In the genomic region with DNA sequence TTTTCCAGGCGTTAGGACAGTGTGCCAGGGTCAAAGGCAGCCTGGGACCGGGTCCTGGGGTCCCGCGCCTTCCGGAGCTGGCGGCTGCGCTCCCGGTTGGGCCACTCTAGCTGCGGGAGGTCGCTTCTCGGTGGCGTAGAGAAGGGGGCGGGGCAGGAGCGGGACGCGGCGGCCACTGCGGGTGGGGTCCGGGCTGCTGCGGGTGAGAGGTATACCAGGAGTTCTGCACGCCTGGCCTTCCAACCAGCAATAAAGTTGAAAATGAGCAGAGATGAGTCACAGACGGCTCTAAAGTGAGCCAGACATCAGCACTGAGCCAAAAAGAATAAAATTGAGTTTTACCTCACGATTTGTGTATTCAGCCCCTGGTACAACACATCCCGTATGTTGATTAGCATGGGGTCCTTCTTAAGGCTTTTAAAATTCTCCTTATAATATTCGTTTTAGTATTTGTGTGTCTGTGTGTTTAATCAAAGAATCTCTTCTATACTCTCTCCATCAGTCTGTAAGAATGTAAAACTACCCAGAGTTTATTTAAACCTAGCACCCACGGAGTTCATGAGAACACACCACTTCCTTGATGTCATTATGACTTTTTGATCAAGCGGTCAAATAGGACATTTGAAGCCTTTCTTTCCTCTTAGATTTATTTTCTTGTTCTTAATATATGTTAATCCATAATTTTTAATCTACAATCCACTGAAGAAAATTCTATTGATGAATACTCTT, we compare ENCODE assay signal across 7 cellular contexts. TPM values are rescaled to one million over a fixed set of nuclear protein-coding genes. Genes with fewer than 3 reads are reported as not detected.
DNase-seq lines count a peak whose midpoint lies in the region; ATAC-seq, FAIRE-seq and TF ChIP-seq lines count a peak whose summit lies in the region.

A gene (minus strand): TSS at position 108 of the 729 bp plus-strand sequence. CDS start 107 bp downstream, at position 1.

- TF ChIP-seq RAD21 in HCT116 (IDR thresholded peaks at IDR 0.05; ENCODE audit: low read depth), result no peak

- no peaks in the 10 kb centered on the region for H3K4me1 Mint-ChIP-seq in astrocyte (ENCODE audit: low read depth, unreplicated experiment)

- peak within 1 kb of the TSS; percentile 23 for H3K4me3 Mint-ChIP-seq in astrocyte (ENCODE audit: unreplicated experiment)

- H3K9me3 ChIP-seq in HCT116 (ENCODE audit: control insufficient read depth in 1 of 2, insufficient read depth in 1 of 2, low read depth in 1 of 2, low read length in 2 of 2) (no peaks in the 10 kb centered on the region), astrocyte (ENCODE audit: insufficient read depth, low read depth, low read length) (no peaks in the 10 kb centered on the region), iPS-15b (ENCODE audit: control insufficient read depth, insufficient read depth, low read length) (no peaks in the 10 kb centered on the region)

- 0 out of 2 replicates have a peak within 1 kb of the TSS, but pooled peaks have one; percentile 11 for H3K9ac ChIP-seq in HCT116 (ENCODE audit: low read length)
- peak within 1 kb of the TSS; percentile 50 for H3K9ac ChIP-seq in astrocyte (ENCODE audit: low read length)
- H3K9ac ChIP-seq in iPS-15b (ENCODE audit: low read depth, low read length), result no peak within 1 kb of the TSS

- CTCF ChIA-PET in HCT116 (lab: Charles Lee), result no interaction called here

- H3K4me3 ChIP-seq in HCT116 (replicated peaks in 1 of 2; ENCODE audit: low read depth in 1 of 2, low read length in 2 of 2) (peak within 1 kb of the TSS; percentile 39 to 49), astrocyte (ENCODE audit: insufficient read depth, low read depth, low read length) (peak within 1 kb of the TSS; percentile 47), iPS-15b (ENCODE audit: low read depth, low read length) (peak within 1 kb of the TSS; percentile 70), skin epidermis (peak within 1 kb of the TSS; percentile 19 to 53 (median 38))

- H3K27ac Mint-ChIP-seq in astrocyte (ENCODE audit: unreplicated experiment), result no peak within 1 kb of the TSS

- peaks cover 3% of the 10 kb centered on the region for H3K9me3 Mint-ChIP-seq in astrocyte (ENCODE audit: unreplicated experiment)

- RAD21 ChIA-PET in HCT116 (lab: Charles Lee; ENCODE audit: low non-redundant PET in 1 of 2, low total read pairs in 2 of 2, uncharacterized antibody in 2 of 2, unreplicated experiment in 2 of 2), result no interaction called here

- H3K4me2 ChIP-seq in HCT116 (ENCODE audit: low read length), result peak within 1 kb of the TSS; percentile 59
- peak within 1 kb of the TSS; percentile 84 for H3K4me2 ChIP-seq in astrocyte (ENCODE audit: low read length)

- no peaks in the 10 kb centered on the region for H3K79me2 ChIP-seq in HCT116 (ENCODE audit: insufficient read depth, low read length)
- no peaks in the 10 kb centered on the region for H3K79me2 ChIP-seq in astrocyte (ENCODE audit: insufficient read depth, low read length)

- no peaks in the 10 kb centered on the region for H3K27me3 Mint-ChIP-seq in astrocyte (ENCODE audit: low read depth, unreplicated experiment)

- no peaks in the 10 kb centered on the region for H3K36me3 Mint-ChIP-seq in astrocyte (ENCODE audit: low read depth, unreplicated experiment)

- H4K20me1 ChIP-seq in HCT116 (ENCODE audit: insufficient read depth), result no peaks in the 10 kb centered on the region
- H4K20me1 ChIP-seq in astrocyte (ENCODE audit: insufficient read depth, low read length), result no peaks in the 10 kb centered on the region

- H2AFZ ChIP-seq in HCT116 (ENCODE audit: low read depth, low read length, poor library complexity, severe bottlenecking) (peak within 1 kb of the TSS; percentile 2), astrocyte (ENCODE audit: low read depth, low read length) (peak within 1 kb of the TSS; percentile 67)

- H3K27me3 ChIP-seq in HCT116 (ENCODE audit: insufficient read depth, low read length) (no peaks in the 10 kb centered on the region), astrocyte (ENCODE audit: insufficient read depth, low read length) (no peaks in the 10 kb centered on the region), iPS-15b (ENCODE audit: control insufficient read depth, insufficient read depth, low read length) (no peaks in the 10 kb centered on the region)

- DNase-seq in HCT116 (ENCODE audit: low read depth, low spot score) (no peak), OCI-M1 (lab: John Stamatoyannopoulos, UW) (peak; percentile 59), astrocyte (ENCODE audit: low read depth) (peak; percentile 68), SW 1271 (lab: John Stamatoyannopoulos, UW) (no peak)

- intact Hi-C loops in HCT116 (cut with micrococcal nuclease), result no loop called here

- POLR2A ChIA-PET in HCT116 (lab: Charles Lee), result no interaction called here

- ATAC-seq in HCT116, result peak; percentile 84
- no peak for ATAC-seq in GM18868 (IDR thresholded peaks at IDR 0.05; ENCODE audit: unreplicated experiment)

- no peaks in the 10 kb centered on the region for H3K36me3 ChIP-seq in HCT116 (ENCODE audit: control insufficient read depth in 1 of 2, insufficient read depth in 2 of 2, low read length in 2 of 2)
- no peaks in the 10 kb centered on the region for H3K36me3 ChIP-seq in astrocyte (ENCODE audit: insufficient read depth, low read length)
- no peaks in the 10 kb centered on the region for H3K36me3 ChIP-seq in iPS-15b (ENCODE audit: control insufficient read depth, insufficient read depth, low read length)

- TF ChIP-seq POLR2A in HCT116 (IDR thresholded peaks at IDR 0.05; ENCODE audit: borderline replicate concordance, extremely low read depth, insufficient read depth, insufficient read length), result no peak

- TF ChIP-seq CTCF in HCT116 (IDR thresholded peaks at IDR 0.05 in 2 of 3, conservative IDR thresholded peaks at IDR 0.05 in 1 of 3; ENCODE audit: borderline replicate concordance in 1 of 3, insufficient read depth in 1 of 3, low read depth in 2 of 3, low read length in 2 of 3) (no peak), astrocyte (IDR thresholded peaks at IDR 0.05; ENCODE audit: insufficient read depth, low read depth, low read length) (no peak)

- H3K9me2 ChIP-seq in HCT116 (ENCODE audit: insufficient read depth), result no peaks in the 10 kb centered on the region

- no TSS peak for BruUV-seq in HCT116 (replicated peaks; lab: Mats Ljungman, UMichigan)

- H3K27ac ChIP-seq in HCT116 (ENCODE audit: low read depth, low read length) (no peak within 1 kb of the TSS), astrocyte (ENCODE audit: low read depth, low read length) (no peak within 1 kb of the TSS), skin epidermis (peak within 1 kb of the TSS in 8 of 21 experiments; percentile 4 to 77 (median 24))

- peak; percentile 13 for FAIRE-seq in astrocyte (lab: Jason Lieb, UNC)

- H3K4me1 ChIP-seq in HCT116 (ENCODE audit: control insufficient read depth in 1 of 2, insufficient read depth in 2 of 2, low read length in 2 of 2), result peaks cover 0 to 2% of the 10 kb centered on the region in 2 experiments; a peak in 1 of 4 replicates
- H3K4me1 ChIP-seq in astrocyte (ENCODE audit: insufficient read depth, low read length), result no peaks in the 10 kb centered on the region
- no peaks in the 10 kb centered on the region for H3K4me1 ChIP-seq in iPS-15b (ENCODE audit: control insufficient read depth, insufficient read depth, low read length)

TF ChIP-seq in HCT116, 20 proteins besides CTCF, POLR2A, EP300 and RAD21 (continues in another document):
- no peak for TF ChIP-seq ZFX (IDR thresholded peaks at IDR 0.05)
- no peak for TF ChIP-seq CBX3 (IDR thresholded peaks at IDR 0.05; ENCODE audit: low read depth)
- no peak for TF ChIP-seq TCF7L2 (IDR thresholded peaks at IDR 0.05; ENCODE audit: borderline replicate concordance, extremely low read depth, insufficient read depth, insufficient read length)
- TF ChIP-seq EZH2 (IDR thresholded peaks at IDR 0.05), result no peak
- TF ChIP-seq YY1 (IDR thresholded peaks at IDR 0.05; ENCODE audit: extremely low read depth, insufficient replicate concordance, low read depth, low read length), result no peak
- no peak for TF ChIP-seq EZH2phosphoT487 (IDR thresholded peaks at IDR 0.05; ENCODE audit: borderline replicate concordance)
- no peak for TF ChIP-seq FOSL1 (IDR thresholded peaks at IDR 0.05; ENCODE audit: low read depth)
- no peak for TF ChIP-seq POLR2AphosphoS5 (IDR thresholded peaks at IDR 0.05; ENCODE audit: low read depth, low read length)
- no peak for TF ChIP-seq CEBPB (IDR thresholded peaks at IDR 0.05; ENCODE audit: low read depth)
- no peak for TF ChIP-seq ELF1 (IDR thresholded peaks at IDR 0.05; ENCODE audit: borderline replicate concordance, low read depth)
- TF ChIP-seq, protein P1, sequence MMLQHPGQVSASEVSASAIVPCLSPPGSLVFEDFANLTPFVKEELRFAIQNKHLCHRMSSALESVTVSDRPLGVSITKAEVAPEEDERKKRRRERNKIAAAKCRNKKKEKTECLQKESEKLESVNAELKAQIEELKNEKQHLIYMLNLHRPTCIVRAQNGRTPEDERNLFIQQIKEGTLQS (IDR thresholded peaks at IDR 0.05), result no peak
- TF ChIP-seq, protein P2, sequence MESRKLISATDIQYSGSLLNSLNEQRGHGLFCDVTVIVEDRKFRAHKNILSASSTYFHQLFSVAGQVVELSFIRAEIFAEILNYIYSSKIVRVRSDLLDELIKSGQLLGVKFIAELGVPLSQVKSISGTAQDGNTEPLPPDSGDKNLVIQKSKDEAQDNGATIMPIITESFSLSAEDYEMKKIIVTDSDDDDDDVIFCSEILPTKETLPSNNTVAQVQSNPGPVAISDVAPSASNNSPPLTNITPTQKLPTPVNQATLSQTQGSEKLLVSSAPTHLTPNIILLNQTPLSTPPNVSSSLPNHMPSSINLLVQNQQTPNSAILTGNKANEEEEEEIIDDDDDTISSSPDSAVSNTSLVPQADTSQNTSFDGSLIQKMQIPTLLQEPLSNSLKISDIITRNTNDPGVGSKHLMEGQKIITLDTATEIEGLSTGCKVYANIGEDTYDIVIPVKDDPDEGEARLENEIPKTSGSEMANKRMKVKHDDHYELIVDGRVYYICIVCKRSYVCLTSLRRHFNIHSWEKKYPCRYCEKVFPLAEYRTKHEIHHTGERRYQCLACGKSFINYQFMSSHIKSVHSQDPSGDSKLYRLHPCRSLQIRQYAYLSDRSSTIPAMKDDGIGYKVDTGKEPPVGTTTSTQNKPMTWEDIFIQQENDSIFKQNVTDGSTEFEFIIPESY (IDR thresholded peaks at IDR 0.05; ENCODE audit: extremely low read depth, insufficient replicate concordance, low read length), result no peak
- TF ChIP-seq, protein P3, sequence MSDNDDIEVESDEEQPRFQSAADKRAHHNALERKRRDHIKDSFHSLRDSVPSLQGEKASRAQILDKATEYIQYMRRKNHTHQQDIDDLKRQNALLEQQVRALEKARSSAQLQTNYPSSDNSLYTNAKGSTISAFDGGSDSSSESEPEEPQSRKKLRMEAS (IDR thresholded peaks at IDR 0.05), result no peak
- no peak for TF ChIP-seq EGR1 (IDR thresholded peaks at IDR 0.05; ENCODE audit: low read depth)
- TF ChIP-seq SIN3A (IDR thresholded peaks at IDR 0.05; ENCODE audit: low read depth), result no peak

RNA-seq across cellular contexts. Expression of the gene that starts here (rescaled TPM):
- total RNA-seq in HCT116 (2021; ENCODE audit: unreplicated experiment), result 0.20 TPM
- polyA plus RNA-seq in HCT116 (2012), result 0.21 and 0.36 TPM in 2 replicates
- total RNA-seq in astrocyte, result not detected in 2 replicates

Comparison
In these comparisons a context has a peak if more than half of its experiments do, and no peak if none do; other contexts are left out.
1. Peak in ATAC-seq, H3K4me3 ChIP-seq, H3K9ac ChIP-seq and H3K4me2 ChIP-seq in HCT116; RNA of the gene not detected or under 1 TPM.
2. Peak in DNase-seq, H3K4me3 ChIP-seq, H3K9ac ChIP-seq and H3K4me2 ChIP-seq in astrocyte; RNA of the gene not detected or under 1 TPM.